Comparison of ENCODE assay signal across 8 cellular contexts in the genomic region with DNA sequence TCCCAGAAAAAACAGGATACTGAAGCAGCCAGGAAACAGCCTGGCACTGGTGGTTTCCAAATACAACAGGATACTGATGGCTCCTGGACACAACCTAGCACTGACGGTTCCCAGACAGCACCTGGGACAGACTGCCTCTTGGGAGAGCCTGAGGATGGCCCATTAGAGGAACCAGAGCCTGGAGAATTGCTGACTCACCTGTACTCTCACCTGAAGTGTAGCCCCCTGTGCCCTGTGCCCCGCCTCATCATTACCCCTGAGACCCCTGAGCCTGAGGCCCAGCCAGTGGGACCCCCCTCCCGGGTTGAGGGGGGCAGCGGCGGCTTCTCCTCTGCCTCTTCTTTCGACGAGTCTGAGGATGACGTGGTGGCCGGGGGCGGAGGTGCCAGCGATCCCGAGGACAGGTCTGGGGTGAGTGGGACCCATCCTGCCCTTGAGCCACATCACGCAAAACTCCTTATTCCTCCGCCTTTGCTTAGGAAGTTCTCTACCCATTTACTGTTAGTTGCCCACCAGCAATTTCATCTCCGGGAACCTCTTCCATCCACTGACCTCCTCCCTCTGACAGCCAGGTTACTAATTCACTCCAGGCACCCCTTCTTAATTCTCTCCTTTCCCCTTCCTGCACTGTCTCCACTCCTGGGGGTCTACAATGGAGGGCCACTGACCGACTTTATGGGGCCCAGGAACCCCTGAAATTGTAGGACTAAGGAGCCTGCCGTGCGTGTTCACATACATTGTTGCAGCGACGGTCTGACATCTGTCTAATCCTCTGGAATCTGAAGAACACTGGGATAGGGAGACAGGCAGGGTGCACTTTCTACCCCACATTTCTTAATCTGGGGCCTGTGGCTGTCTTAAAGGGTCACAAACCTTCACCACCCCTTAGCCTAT. TPM values are rescaled to one million over a fixed set of nuclear protein-coding genes. Genes with fewer than 3 reads are reported as not detected.
A peak's percentile ranks its signal among the peaks of the same experiment; 100 is the strongest.
DNase-seq lines count a peak whose midpoint lies in the region; ATAC-seq and TF ChIP-seq lines count a peak whose summit lies in the region.

No MANE protein-coding gene starts in this region.

- DNase-seq in Caco-2 (peak; percentile 52 to 55), NCI-H526 treated with DMSO at 0.1 percent for 48 hours (lab: John Stamatoyannopoulos, UW) (peak; percentile 22), colonic mucosa (peak; percentile 60), mesothelial cell of epicardium (ENCODE audit: low spot score in 2 of 2, unreplicated experiment in 2 of 2) (no peak), vagina (ENCODE audit: extremely low spot score in 2 of 2) (no peak), DMS114 treated with DMSO at 0.1 percent for 48 hours (lab: John Stamatoyannopoulos, UW; ENCODE audit: unreplicated experiment) (no peak), activated gamma-delta T cell treated with Interleukin-2 at 50 U/mL for 16 hours (no peak)

- TF ChIP-seq CTCF in Caco-2 (IDR thresholded peaks at IDR 0.05; ENCODE audit: insufficient read depth in 1 of 2, low read depth in 1 of 2, low read length in 1 of 2, severe bottlenecking in 1 of 2, unreplicated experiment in 1 of 2) (no peak), colonic mucosa (IDR thresholded peaks at IDR 0.05) (no peak), mesothelial cell of epicardium (IDR thresholded peaks at IDR 0.05; ENCODE audit: unreplicated experiment) (no peak), vagina (IDR thresholded peaks at IDR 0.05) (no peak)

- H3K4me3 ChIP-seq in Caco-2 (ENCODE audit: low read depth, low read length), result peak overlapping the region; percentile 71
- peak overlapping the region; percentile 59 for H3K4me3 ChIP-seq in colonic mucosa
- peak overlapping the region; percentile 63 to 92 for H3K4me3 ChIP-seq in vagina

- BruUV-seq in Caco-2 (replicated peaks; lab: Mats Ljungman, UMichigan), result TSS peak; percentile 9

- H3K9me3 Mint-ChIP-seq in Caco-2 (ENCODE audit: unreplicated experiment), result no peaks in the 10 kb centered on the region
- H3K9me3 Mint-ChIP-seq in mesothelial cell of epicardium, result no peaks in the 10 kb centered on the region

- TF ChIP-seq POLR2A in vagina (IDR thresholded peaks at IDR 0.05), result no peak

- H3K27me3 Mint-ChIP-seq in Caco-2 (ENCODE audit: insufficient read depth, unreplicated experiment), result no peaks in the 10 kb centered on the region
- no peaks in the 10 kb centered on the region for H3K27me3 Mint-ChIP-seq in mesothelial cell of epicardium (ENCODE audit: low read depth)

- H3K4me1 ChIP-seq in Caco-2 (peaks cover 6% of the 10 kb centered on the region; the same call in 1 of the 2 replicates), colonic mucosa (peaks cover 12% of the 10 kb centered on the region), vagina (peaks cover 83% of the 10 kb centered on the region)

- H3K27ac Mint-ChIP-seq in Caco-2 (ENCODE audit: unreplicated experiment) (peak overlapping the region; percentile 93), mesothelial cell of epicardium (peak overlapping the region; percentile 100)

- H3K4me1 Mint-ChIP-seq in Caco-2 (ENCODE audit: low read depth, unreplicated experiment) (peaks cover 18% of the 10 kb centered on the region), mesothelial cell of epicardium (peaks cover 54% of the 10 kb centered on the region)

- H3K36me3 Mint-ChIP-seq in Caco-2 (ENCODE audit: insufficient read depth, unreplicated experiment), result peaks cover 73% of the 10 kb centered on the region
- H3K36me3 Mint-ChIP-seq in mesothelial cell of epicardium, result peaks cover 2% of the 10 kb centered on the region

- intact Hi-C loops in Caco-2 (cut with micrococcal nuclease; ENCODE audit: unreplicated experiment) (loop anchor here (2.0 kb wide), 2 partner anchors 81 to 545 kb away; partner anchors contain the start of gene EGLN2), colonic mucosa (cut with DNase I) (no loop called here), vagina (cut with DNase I) (loop anchor here (5.0 kb wide), 1 partner anchor 79 kb away; the partner anchor contains the start of gene EGLN2)

- no peaks in the 10 kb centered on the region for H3K9me3 ChIP-seq in Caco-2
- H3K9me3 ChIP-seq in colonic mucosa, result no peaks in the 10 kb centered on the region
- H3K9me3 ChIP-seq in vagina, result no peaks in the 10 kb centered on the region

- H3K27ac ChIP-seq in colonic mucosa (peak overlapping the region; percentile 78), vagina (peak overlapping the region; percentile 99)

- ATAC-seq in GM21423 (IDR thresholded peaks at IDR 0.05; ENCODE audit: unreplicated experiment), result no peak

- CTCF ChIA-PET in Caco-2 (lab: Charles Lee), result interaction anchor here (0.6 to 1.4 kb wide), 2 partner anchors 15 to 24 kb away, joined by 3 read pairs; no protein-coding TSS in a partner anchor

- peaks cover 4% of the 10 kb centered on the region; the same call in 1 of the 2 replicates for H3K36me3 ChIP-seq in Caco-2 (ENCODE audit: control insufficient read depth, insufficient read depth, low read length)
- no peaks in the 10 kb centered on the region for H3K36me3 ChIP-seq in colonic mucosa
- H3K36me3 ChIP-seq in vagina, result peaks cover 0 to 4% of the 10 kb centered on the region in 2 donors

- H3K27me3 ChIP-seq in Caco-2 (replicated peaks; ENCODE audit: control insufficient read depth, insufficient read depth, low read length) (no peaks in the 10 kb centered on the region), colonic mucosa (no peaks in the 10 kb centered on the region), vagina (no peaks in the 10 kb centered on the region)

- H3K4me3 Mint-ChIP-seq in Caco-2 (ENCODE audit: unreplicated experiment) (peak overlapping the region; percentile 84), mesothelial cell of epicardium (peak overlapping the region; percentile 97)

- POLR2A ChIA-PET in Caco-2 (lab: Charles Lee), result interaction anchor here (0.6 to 2.4 kb wide), 14 partner anchors 10 to 81 kb away, joined by 3 to 33 read pairs (median 5); partner anchors contain the start of genes ACTMAP, EGLN2, NUMBL and RAB4B

- H3K9ac ChIP-seq in colonic mucosa (ENCODE audit: low read depth in 2 of 2, low read length in 2 of 2), result peak overlapping the region; percentile 96 to 99

RNA-seq across cellular contexts. Expression of gene ITPKC, which starts 1.2 kb away (rescaled TPM):
- total RNA-seq in Caco-2 (2022) (28.5 and 31.2 TPM in 2 replicates), colonic mucosa (10 to 100 TPM; 15.8 to 22.0 TPM), mesothelial cell of epicardium (26.2 to 28.3 TPM (median 27.0 TPM) in 3 replicates), vagina (92.6 TPM)

RNA-seq across cellular contexts. Expression of gene COQ8B, which starts 1.4 kb away (rescaled TPM):
- total RNA-seq in Caco-2 (2022) (30.9 and 35.7 TPM in 2 replicates), colonic mucosa (10 to 100 TPM; 26.5 to 48.5 TPM), mesothelial cell of epicardium (45.9 to 58.3 TPM (median 54.8 TPM) in 3 replicates), vagina (51.1 TPM)

RNA-seq across cellular contexts. Expression of gene NUMBL, which starts 27.7 kb away (rescaled TPM):
- 21.1 and 22.0 TPM in 2 replicates for total RNA-seq in Caco-2 (2022)
- 10 to 100 TPM; 12.8 to 22.0 TPM for total RNA-seq in colonic mucosa
- 35.0 to 42.5 TPM (median 39.2 TPM) in 3 replicates for total RNA-seq in mesothelial cell of epicardium
- total RNA-seq in vagina, result 66.0 TPM

RNA-seq across cellular contexts. Expression of gene ACTMAP, which starts 32.1 kb away (rescaled TPM):
- total RNA-seq in Caco-2 (2022) (28.0 and 29.2 TPM in 2 replicates), colonic mucosa (10 to 100 TPM; 11.1 to 18.7 TPM), mesothelial cell of epicardium (14.2 to 18.4 TPM (median 15.0 TPM) in 3 replicates), vagina (2.2 TPM)

RNA-seq across cellular contexts. Expression of gene SNRPA, which starts 32.9 kb away (rescaled TPM):
- total RNA-seq in Caco-2 (2022) (133 and 134 TPM in 2 replicates), colonic mucosa (100 to 1,000 TPM in 1 of 2 donors, 10 to 100 TPM in 1; 56.0 to 126 TPM), mesothelial cell of epicardium (109 to 121 TPM (median 111 TPM) in 3 replicates), vagina (72.7 TPM)

Comparison
In these comparisons a context has a peak if more than half of its experiments do, and no peak if none do; other contexts are left out.
1. DNase-seq: peak in Caco-2 (2 of 2), NCI-H526 treated with DMSO at 0.1 percent for 48 hours (single experiment) and colonic mucosa (single experiment); none in mesothelial cell of epicardium (0 of 2), vagina (0 of 2), DMS114 treated with DMSO at 0.1 percent for 48 hours (single experiment) and activated gamma-delta T cell treated with Interleukin-2 at 50 U/mL for 16 hours (single experiment).
2. Peak in every context shown above with its lines, with median percentiles within 50 percentile points of each other: H3K4me3 ChIP-seq.